8 cellular contexts compared by ENCODE assay signal in genomic region chr1:172719694-172720138, GRCh38.
DNase-seq lines count a peak whose midpoint lies in the region; ATAC-seq and TF ChIP-seq lines count a peak whose summit lies in the region.

No MANE protein-coding gene starts in this region.

- H3K27ac ChIP-seq in SK-N-SH (ENCODE audit: low read depth in 2 of 2, low read length in 1 of 2) = no peak overlapping the region
- H3K27ac ChIP-seq in trophoblast cell (ENCODE audit: low read depth, low read length) = peak overlapping the region; percentile 29

- H3K79me1 ChIP-seq in trophoblast cell (ENCODE audit: low read length) = peaks cover 44% of the 10 kb centered on the region

- CTCF ChIA-PET in SK-N-SH (lab: Yijun Ruan, JAX) = interaction anchor here (0.7 to 4.8 kb wide), 31 partner anchors 8 to 736 kb away, joined by 3 to 57 read pairs (median 3); partner anchors contain the start of gene PIGC

- no peaks in the 10 kb centered on the region for H3K9me2 ChIP-seq in SK-N-SH

- H3K9ac ChIP-seq in SK-N-SH (no peak overlapping the region), trophoblast cell (ENCODE audit: low read length) (no peak overlapping the region)

- H3K4me1 ChIP-seq in SK-N-SH (ENCODE audit: control insufficient read depth in 1 of 2, insufficient read depth in 2 of 2, low read depth in 1 of 2, low read length in 1 of 2) = peaks cover 6 to 7% of the 10 kb centered on the region in 2 experiments; a peak in 3 of 4 replicates
- H3K4me1 ChIP-seq in trophoblast cell (ENCODE audit: control insufficient read depth in 1 of 2, insufficient read depth in 2 of 2, low read length in 2 of 2) = peaks cover 20 to 29% of the 10 kb centered on the region in 2 experiments

- H3K79me2 ChIP-seq in SK-N-SH (ENCODE audit: insufficient read depth) (no peaks in the 10 kb centered on the region), trophoblast cell (ENCODE audit: control insufficient read depth, insufficient read depth, low read length, poor library complexity) (peaks cover 1% of the 10 kb centered on the region)

- no peak overlapping the region for H3K4me3 ChIP-seq in SK-N-SH (ENCODE audit: low read depth in 2 of 2, low read length in 1 of 2)
- H3K4me3 ChIP-seq in fibroblast of mammary gland (ENCODE audit: control insufficient read depth, low read depth, low read length) = no peak overlapping the region
- H3K4me3 ChIP-seq in trophoblast cell (ENCODE audit: low read depth, low read length) = no peak overlapping the region

- H4K20me1 ChIP-seq in SK-N-SH (ENCODE audit: insufficient read depth) = no peaks in the 10 kb centered on the region

- peak overlapping the region; percentile 91 for H2BK12ac ChIP-seq in trophoblast cell (ENCODE audit: low read length)

- peak overlapping the region; percentile 77 for H3K4ac ChIP-seq in trophoblast cell (ENCODE audit: low read depth, low read length)

- peaks cover 5% of the 10 kb centered on the region for H3F3A ChIP-seq in SK-N-SH (replicated peaks; ENCODE audit: insufficient read depth)

- DNase-seq in NCI-H2171 treated with DMSO at 0.1 percent for 48 hours (lab: John Stamatoyannopoulos, UW) = peak; percentile 23
- no peak for DNase-seq in NCI-H2171 (lab: John Stamatoyannopoulos, UW)
- peak; percentile 57 for DNase-seq in SK-N-SH
- peak; percentile 68 for DNase-seq in fibroblast of mammary gland (ENCODE audit: low read depth)
- DNase-seq in trophoblast cell = peak in 1 of 2 donors; percentile 73
- no peak for DNase-seq in NCI-H226

- POLR2A ChIA-PET in SK-N-SH (lab: Yijun Ruan, JAX) = no interaction called here

- peak overlapping the region; percentile 74 for H2BK5ac ChIP-seq in trophoblast cell (ENCODE audit: low read depth, low read length, poor library complexity)

- 7% methylated on average over 3 of the region's 3 CpGs for WGBS in SK-N-SH (ENCODE audit: low lambda C conversion rate)
- WGBS in trophoblast cell (ENCODE audit: extremely low coverage, insufficient coverage, insufficient read length) = no CpG with 5 or more reads among the region's 3 CpGs

- no peak overlapping the region for H4K12ac ChIP-seq in trophoblast cell (ENCODE audit: low read depth, low read length)

- no peaks in the 10 kb centered on the region for H3K9me3 ChIP-seq in SK-N-SH
- no peaks in the 10 kb centered on the region for H3K9me3 ChIP-seq in trophoblast cell (ENCODE audit: insufficient read depth, low read depth, low read length)

- peak; percentile 86 for TF ChIP-seq CTCF in SK-N-SH (IDR thresholded peaks at IDR 0.05)
- peak; percentile 86 for TF ChIP-seq CTCF in fibroblast of mammary gland (conservative IDR thresholded peaks at IDR 0.05; ENCODE audit: control insufficient read depth, insufficient read depth, low read depth, low read length)

- H4K91ac ChIP-seq in trophoblast cell (ENCODE audit: low read depth, low read length) = peak overlapping the region; percentile 72

- H3K4me2 ChIP-seq in SK-N-SH (0 out of 2 replicates have a peak overlapping the region, but pooled peaks have one; percentile 13), trophoblast cell (ENCODE audit: low read length) (no peak overlapping the region)

- H2AFZ ChIP-seq in SK-N-SH (ENCODE audit: low read depth) (peak overlapping the region; percentile 58; the same call in 1 of the 2 replicates), trophoblast cell (ENCODE audit: insufficient read depth, low read length, poor library complexity) (peak overlapping the region; percentile 75)

- peak overlapping the region; percentile 89 for H2AK5ac ChIP-seq in trophoblast cell (ENCODE audit: low read length)

- H3K36me3 ChIP-seq in SK-N-SH (replicated peaks in 1 of 2; ENCODE audit: control insufficient read depth in 1 of 2, insufficient read depth in 2 of 2, low read length in 1 of 2) (no peaks in the 10 kb centered on the region), trophoblast cell (ENCODE audit: control insufficient read depth in 1 of 2, insufficient read depth in 2 of 2, low read length in 2 of 2) (no peaks in the 10 kb centered on the region)

- H3K23ac ChIP-seq in trophoblast cell (ENCODE audit: low read length) = no peak overlapping the region

- ATAC-seq in HG02798 (IDR thresholded peaks at IDR 0.05; ENCODE audit: poor library complexity, unreplicated experiment) (peak; percentile 72), HG02840 (IDR thresholded peaks at IDR 0.05; ENCODE audit: low FRiP score, unreplicated experiment) (no peak)

- peak overlapping the region; percentile 63 for H3K18ac ChIP-seq in trophoblast cell (ENCODE audit: low read length)

- peak; percentile 80 for TF ChIP-seq RAD21 in SK-N-SH (IDR thresholded peaks at IDR 0.05; ENCODE audit: low read length)

- H3K27me3 ChIP-seq in SK-N-SH (ENCODE audit: insufficient read depth) (no peaks in the 10 kb centered on the region), trophoblast cell (ENCODE audit: insufficient read depth, low read length) (no peaks in the 10 kb centered on the region)

- peak overlapping the region; percentile 66 for H3K14ac ChIP-seq in trophoblast cell (ENCODE audit: low read length)

- no peak for TF ChIP-seq EP300 in SK-N-SH (IDR thresholded peaks at IDR 0.05; ENCODE audit: borderline replicate concordance in 1 of 2, low read depth in 1 of 2, low read length in 1 of 2)

- peak overlapping the region; percentile 36 for H4K8ac ChIP-seq in trophoblast cell (ENCODE audit: low read depth, low read length)

- peak overlapping the region; percentile 67 for H2BK120ac ChIP-seq in trophoblast cell (ENCODE audit: insufficient read depth, low read length, poor library complexity)

TF ChIP-seq in SK-N-SH, 30 proteins besides CTCF, POLR2A, EP300 and RAD21:
- TF ChIP-seq FOXM1 (IDR thresholded peaks at IDR 0.05; ENCODE audit: low read depth) (no peak), SMC3 (IDR thresholded peaks at IDR 0.05; ENCODE audit: low read depth, low read length) (peak; percentile 60)

Comparison
In these comparisons a context has a peak if more than half of its experiments do, and no peak if none do; other contexts are left out.
1. DNase-seq: peak in NCI-H2171 treated with DMSO at 0.1 percent for 48 hours (single experiment), SK-N-SH (single experiment) and fibroblast of mammary gland (single experiment); none in NCI-H2171 (single experiment) and NCI-H226 (single experiment).